Comparison of ENCODE assay signal across 8 cellular contexts in genomic region chr2:219542931-219543595, GRCh38. TPM values are rescaled to one million over a fixed set of nuclear protein-coding genes. Genes with fewer than 3 reads are reported as not detected.
DNase-seq lines count a peak whose midpoint lies in the region; ATAC-seq and TF ChIP-seq lines count a peak whose summit lies in the region.

No MANE protein-coding gene starts in this region.

- peak overlapping the region; percentile 90 for H3K27ac Mint-ChIP-seq in osteocyte (ENCODE audit: unreplicated experiment)

- H3K9me3 ChIP-seq in ES-I3 (ENCODE audit: control insufficient read depth, insufficient read depth, low read length), result no peaks in the 10 kb centered on the region

- peaks cover 12% of the 10 kb centered on the region; the same call in 1 of the 2 replicates for H3K4me1 ChIP-seq in ES-I3 (ENCODE audit: insufficient read depth, low read length)
- no peaks in the 10 kb centered on the region for H3K4me1 ChIP-seq in foreskin keratinocyte

- no peaks in the 10 kb centered on the region for H3K27me3 ChIP-seq in foreskin keratinocyte

- H3K9ac ChIP-seq in ES-I3 (ENCODE audit: low read depth, low read length), result peak overlapping the region; percentile 66

- H3K36me3 ChIP-seq in ES-I3 (ENCODE audit: insufficient read depth, low read length), result peaks cover 9% of the 10 kb centered on the region

- H3K27ac ChIP-seq in VCaP (peak overlapping the region; percentile 92), foreskin keratinocyte (peak overlapping the region; percentile 70)

- 0 out of 2 replicates have a peak, but pooled peaks have one; percentile 9 for TF ChIP-seq CTCF in VCaP (conservative IDR thresholded peaks at IDR 0.05)
- peak; percentile 17 for TF ChIP-seq CTCF in foreskin keratinocyte (conservative IDR thresholded peaks at IDR 0.05)
- no peak for TF ChIP-seq CTCF in osteocyte (IDR thresholded peaks at IDR 0.05)

- no peaks in the 10 kb centered on the region for H3K9me3 Mint-ChIP-seq in osteocyte (ENCODE audit: unreplicated experiment)

- ATAC-seq in GM19452 (IDR thresholded peaks at IDR 0.05; ENCODE audit: unreplicated experiment), result peak; percentile 41
- ATAC-seq in HG03439 (IDR thresholded peaks at IDR 0.05; ENCODE audit: unreplicated experiment), result peak; percentile 32
- ATAC-seq in foreskin keratinocyte, result peak; percentile 62

- H3K4me1 Mint-ChIP-seq in osteocyte (ENCODE audit: unreplicated experiment), result peaks cover 36% of the 10 kb centered on the region

- H3K36me3 Mint-ChIP-seq in osteocyte (ENCODE audit: unreplicated experiment), result peaks cover 16% of the 10 kb centered on the region

- DNase-seq in foreskin keratinocyte (no peak), osteocyte (ENCODE audit: extremely low spot score, unreplicated experiment) (no peak), OCI-M2 (lab: John Stamatoyannopoulos, UW; ENCODE audit: unreplicated experiment) (no peak)
- no peak for DNase-seq in activated effector memory CD4-positive, alpha-beta T cell treated with anti-CD3 and anti-CD28 coated beads, Interleukin-2, amount 50 U/mL, for 16 hours

- peak overlapping the region; percentile 85 for H3K4me3 Mint-ChIP-seq in osteocyte (ENCODE audit: unreplicated experiment)

- no peaks in the 10 kb centered on the region for H3K27me3 Mint-ChIP-seq in osteocyte (ENCODE audit: unreplicated experiment)

RNA-seq across cellular contexts. Expression of gene CHPF, which starts 0.5 kb away (rescaled TPM):
- total RNA-seq in foreskin keratinocyte (93.1 and 105 TPM in 2 replicates), osteocyte (144 and 151 TPM in 2 replicates)
- polyA plus RNA-seq in foreskin keratinocyte, result 117 and 130 TPM in 2 replicates

RNA-seq across cellular contexts. Expression of gene TMEM198, which starts 0.8 kb away (rescaled TPM):
- 1.0 and 1.2 TPM in 2 replicates for total RNA-seq in foreskin keratinocyte
- polyA plus RNA-seq in foreskin keratinocyte, result 1.2 and 1.3 TPM in 2 replicates
- total RNA-seq in osteocyte, result 5.3 and 6.7 TPM in 2 replicates

RNA-seq across cellular contexts. Expression of gene OBSL1, which starts 28.3 kb away (rescaled TPM):
- 32.0 and 33.7 TPM in 2 replicates for total RNA-seq in foreskin keratinocyte
- 32.4 and 36.3 TPM in 2 replicates for polyA plus RNA-seq in foreskin keratinocyte
- total RNA-seq in osteocyte, result 168 and 174 TPM in 2 replicates

RNA-seq across cellular contexts. Expression of gene ASIC4, which starts 28.8 kb away (rescaled TPM):
- total RNA-seq in foreskin keratinocyte (not detected in 2 replicates), osteocyte (0.11 and 0.13 TPM in 2 replicates)
- polyA plus RNA-seq in foreskin keratinocyte, result not detected in 2 replicates

RNA-seq across cellular contexts. Expression of gene INHA, which starts 29.0 kb away (rescaled TPM):
- 0.11 and 0.14 TPM in 2 replicates for total RNA-seq in foreskin keratinocyte
- 0.14 and 0.19 TPM in 2 replicates for polyA plus RNA-seq in foreskin keratinocyte
- 1.2 and 1.4 TPM in 2 replicates for total RNA-seq in osteocyte
